8 cellular contexts compared by ENCODE assay signal in the genomic region with DNA sequence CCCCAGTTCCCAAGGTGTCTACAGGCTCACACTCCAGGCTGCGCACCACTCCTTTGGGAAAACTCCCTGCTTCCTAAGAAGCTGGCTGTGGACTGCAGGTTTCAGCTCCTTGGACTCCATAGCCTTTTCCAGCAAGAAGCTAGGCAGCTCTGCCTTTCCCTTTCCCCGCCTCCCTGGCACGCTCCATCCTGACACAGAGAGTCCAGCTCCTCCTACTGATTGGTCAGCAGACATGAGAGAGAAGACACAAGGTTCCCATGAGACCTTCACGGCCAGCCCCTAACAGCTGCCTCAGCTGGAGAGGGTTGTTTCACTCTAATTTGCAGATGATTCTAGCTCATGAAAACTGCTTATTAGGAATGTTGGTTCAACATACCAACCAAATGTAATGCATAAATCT. TPM values are rescaled to one million over a fixed set of nuclear protein-coding genes. Genes with fewer than 3 reads are reported as not detected.
A peak's percentile ranks its signal among the peaks of the same experiment; 100 is the strongest.
DNase-seq lines count a peak whose midpoint lies in the region; ATAC-seq and TF ChIP-seq lines count a peak whose summit lies in the region.

No MANE protein-coding gene starts in this region.

- no TSS peak for BruUV-seq in A673 (replicated peaks; lab: Mats Ljungman, UMichigan)

- ATAC-seq in left lung (peak; percentile 76), HG03097 (IDR thresholded peaks at IDR 0.05; ENCODE audit: low FRiP score, unreplicated experiment) (no peak), HG03457 (IDR thresholded peaks at IDR 0.05; ENCODE audit: unreplicated experiment) (no peak)

- POLR2A ChIA-PET in A673 (lab: Charles Lee; ENCODE audit: low non-redundant PET): no interaction called here

- intact Hi-C loops in A673 (cut with micrococcal nuclease; ENCODE audit: unreplicated experiment): no loop called here
- intact Hi-C loops in left lung (cut with DNase I): no loop called here

- H3K27me3 ChIP-seq in A673 (replicated peaks; ENCODE audit: insufficient read depth, low read depth, low read length, poor library complexity) (no peaks in the 10 kb centered on the region), left lung (no peaks in the 10 kb centered on the region)

- CTCF ChIA-PET in A673 (lab: Charles Lee): no interaction called here

- H3K36me3 ChIP-seq in A673 (ENCODE audit: insufficient read depth, low read length, poor library complexity, severe bottlenecking) (no peaks in the 10 kb centered on the region), left lung (no peaks in the 10 kb centered on the region)

- H3K4me3 ChIP-seq in A673 (ENCODE audit: low read depth, low read length, poor library complexity, severe bottlenecking) (no peak overlapping the region), choroid plexus epithelial cell (ENCODE audit: low read depth, low read length) (no peak overlapping the region), left lung (no peak overlapping the region)

- no peak overlapping the region for H3K27ac ChIP-seq in A673 (ENCODE audit: low read depth, low read length, poor library complexity, severe bottlenecking)
- no peak overlapping the region for H3K27ac ChIP-seq in left lung

- H3K9me3 ChIP-seq in A673 (ENCODE audit: low read depth, low read length, poor library complexity, severe bottlenecking) (no peaks in the 10 kb centered on the region), left lung (no peaks in the 10 kb centered on the region)

- H3K4me1 ChIP-seq in A673 (ENCODE audit: insufficient read depth, low read length, poor library complexity, severe bottlenecking) (no peaks in the 10 kb centered on the region), left lung (no peaks in the 10 kb centered on the region)

- DNase-seq in A673 (ENCODE audit: low spot score) (peak; percentile 65), NCI-H1092 treated with DMSO at 0.1 percent for 48 hours (lab: John Stamatoyannopoulos, UW) (peak; percentile 65), choroid plexus epithelial cell (ENCODE audit: low read depth) (peak; percentile 95), left lung (peak in 1 of 2 donors; percentile 65), middle frontal gyrus (ENCODE audit: extremely low spot score, low spot score) (no peak)
- DNase-seq in stimulated activated naive CD4-positive, alpha-beta T cell (lab: John Stamatoyannopoulos, UW): no peak

- TF ChIP-seq CTCF in A673 (conservative IDR thresholded peaks at IDR 0.05; ENCODE audit: low read depth, low read length) (no peak), choroid plexus epithelial cell (conservative IDR thresholded peaks at IDR 0.05; ENCODE audit: low read depth, low read length) (no peak), left lung (IDR thresholded peaks at IDR 0.05) (no peak)

RNA-seq across cellular contexts. Expression of gene TENM4, which starts 27.6 kb away (rescaled TPM):
- total RNA-seq in A673 (2021) (0.11 and 0.68 TPM in 2 replicates), left lung (1 to 10 TPM; 3.4 to 7.1 TPM)

Comparison
In these comparisons a context has a peak if more than half of its experiments do, and no peak if none do; other contexts are left out.
1. DNase-seq: peak in A673 (single experiment), NCI-H1092 treated with DMSO at 0.1 percent for 48 hours (single experiment) and choroid plexus epithelial cell (single experiment); none in middle frontal gyrus (single experiment) and stimulated activated naive CD4-positive, alpha-beta T cell (0 of 6).